Comparison of ENCODE assay signal across 22 cellular contexts in the genomic region with DNA sequence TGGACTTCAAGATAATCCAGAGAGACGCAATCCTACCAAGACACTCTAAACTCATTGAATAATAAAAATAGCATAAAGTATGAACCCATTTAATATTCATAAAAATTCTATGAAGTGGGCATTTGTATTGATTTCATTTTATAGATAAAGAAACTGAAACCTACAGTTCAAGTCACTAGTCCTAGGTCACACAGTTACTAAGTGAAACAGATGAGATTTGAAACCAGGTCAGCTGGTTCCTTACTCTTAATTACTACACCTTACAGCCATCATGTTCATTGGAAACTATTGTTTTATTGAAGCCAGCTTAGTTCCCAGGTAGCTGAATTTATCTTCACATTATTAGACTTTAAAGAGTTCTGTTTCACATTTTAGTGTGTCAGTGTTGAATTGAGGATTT.
A peak's percentile ranks its signal among the peaks of the same experiment; 100 is the strongest.
DNase-seq lines count a peak whose midpoint lies in the region; ATAC-seq and TF ChIP-seq lines count a peak whose summit lies in the region.
"Had no signal": no experiment of that assay in that cellular context is flagged by ENCODE, and none has a peak within 500 bp of the region (broad histone marks: within the 10 kb centered on the region; RNA-seq: fewer than 3 reads in every experiment).

No MANE protein-coding gene starts in this region.

- WGBS in mesendoderm (ENCODE audit: extremely low coverage, insufficient coverage, low lambda C conversion rate) = no CpG with 5 or more reads among the region's 1 CpG

- H2BK5ac ChIP-seq in mesendoderm (ENCODE audit: low read length) = no peak overlapping the region

- H3K27me3 Mint-ChIP-seq in activated naive CD4-positive, alpha-beta T cell treated with anti-CD3 and anti-CD28 coated beads for 36 hours (ENCODE audit: low read depth) = no peaks in the 10 kb centered on the region
- H3K27me3 Mint-ChIP-seq: CD4-positive, alpha-beta T cell; CD8-positive, alpha-beta memory T cell had no signal

- DNase-seq in MM.1S (peak; percentile 42), mesendoderm (no peak)
- DNase-seq in activated naive CD4-positive, alpha-beta T cell treated with anti-CD3 and anti-CD28 coated beads for 36 hours = no peak
- DNase-seq in stimulated activated CD4-positive, alpha-beta T cell treated with anti-CD3 and anti-CD28 coated beads, Interleukin-4, amount 100 ng/mL, for 24 hours = no peak
- DNase-seq: ACHN; AML-193; BE2C; CD4-positive, alpha-beta T cell; CD8-positive, alpha-beta memory T cell; DMS 273 treated with DMSO at 0.1 percent for 48 hours; DMS79; EL; GDM1; GOT3; HFFc6 had no signal

- no peaks in the 10 kb centered on the region for H3F3A ChIP-seq in MM.1S (ENCODE audit: insufficient read depth, low read length)

- H4K20me1 ChIP-seq in MM.1S (ENCODE audit: insufficient read depth, low read length) = no peaks in the 10 kb centered on the region
- no peaks in the 10 kb centered on the region for H4K20me1 ChIP-seq in OCI-LY3 (ENCODE audit: insufficient read depth, low read length)

- intact Hi-C loops in activated naive CD4-positive, alpha-beta T cell treated with anti-CD3 and anti-CD28 coated beads for 36 hours (cut with micrococcal nuclease) = no loop called here

- no peak overlapping the region for H4K5ac ChIP-seq in mesendoderm (ENCODE audit: low read length)

- peaks cover 2% of the 10 kb centered on the region for H3K9me3 Mint-ChIP-seq in activated naive CD4-positive, alpha-beta T cell treated with anti-CD3 and anti-CD28 coated beads for 36 hours
- H3K9me3 Mint-ChIP-seq: HFFc6 had no signal

- no peak overlapping the region for H3K4ac ChIP-seq in mesendoderm (ENCODE audit: low read depth, low read length)

- H3K27ac ChIP-seq in ACC112 (ENCODE audit: low read depth, low read length) = no peak overlapping the region
- H3K27ac ChIP-seq in MM.1S (ENCODE audit: low read length) = no peak overlapping the region
- no peak overlapping the region for H3K27ac ChIP-seq in OCI-LY3 (ENCODE audit: low read length)
- no peak overlapping the region for H3K27ac ChIP-seq in mesendoderm (ENCODE audit: low read depth, low read length)
- H3K27ac ChIP-seq: 22Rv1; BLaER1 treated with 17β-estradiol and CSF1 and Interleukin-3, amounts not matched to agents 10 nM and 100 nM had no signal

- H3K9me2 ChIP-seq in MM.1S (replicated peaks; ENCODE audit: insufficient read depth, low read length) = no peaks in the 10 kb centered on the region

- H2BK15ac ChIP-seq in mesendoderm (replicated peaks; ENCODE audit: low read depth) = peak overlapping the region; percentile 74

- no peak overlapping the region for H3K23ac ChIP-seq in mesendoderm (ENCODE audit: low read length)

- no peak for ATAC-seq in HG02571 (IDR thresholded peaks at IDR 0.05; ENCODE audit: unreplicated experiment)

- H3K56ac ChIP-seq in mesendoderm (ENCODE audit: low read length) = no peak overlapping the region

- no peak overlapping the region for H3K4me2 ChIP-seq in MM.1S (ENCODE audit: low read depth, low read length)
- H3K4me2 ChIP-seq in OCI-LY3 (ENCODE audit: low read length) = 0 out of 2 replicates have a peak overlapping the region, but pooled peaks have one; percentile 1
- H3K4me2 ChIP-seq in mesendoderm (ENCODE audit: low read length) = no peak overlapping the region
- H3K4me2 ChIP-seq: BLaER1 treated with 17β-estradiol and CSF1 and Interleukin-3, amounts not matched to agents 10 nM and 100 nM had no signal

- peaks cover 4% of the 10 kb centered on the region for H3K4me1 ChIP-seq in ACC112 (ENCODE audit: control insufficient read depth, insufficient read depth, low read length, unreplicated experiment)
- no peaks in the 10 kb centered on the region for H3K4me1 ChIP-seq in MM.1S (ENCODE audit: low read length)
- no peaks in the 10 kb centered on the region for H3K4me1 ChIP-seq in OCI-LY3 (ENCODE audit: low read length)
- no peaks in the 10 kb centered on the region for H3K4me1 ChIP-seq in mesendoderm (ENCODE audit: control insufficient read depth, low read depth, low read length)
- H3K4me1 ChIP-seq: BE2C had no signal

- TF ChIP-seq CTCF in MM.1S (IDR thresholded peaks at IDR 0.05; ENCODE audit: low read length) (no peak), OCI-LY3 (IDR thresholded peaks at IDR 0.05; ENCODE audit: low read depth, low read length) (no peak)

- H3K9me3 ChIP-seq in MM.1S (replicated peaks; ENCODE audit: insufficient read depth, low read length) (no peaks in the 10 kb centered on the region), OCI-LY3 (ENCODE audit: insufficient read depth, low read length) (no peaks in the 10 kb centered on the region)
- H3K9me3 ChIP-seq: BE2C; BLaER1 treated with 17β-estradiol and CSF1 and Interleukin-3, amounts not matched to agents 10 nM and 100 nM; HAP-1 had no signal

- H3K36me3 ChIP-seq in ACC112 (ENCODE audit: insufficient read depth, low read length) (no peaks in the 10 kb centered on the region), MM.1S (replicated peaks; ENCODE audit: insufficient read depth, low read length) (no peaks in the 10 kb centered on the region), OCI-LY3 (replicated peaks; ENCODE audit: low read depth, low read length) (no peaks in the 10 kb centered on the region), mesendoderm (ENCODE audit: control insufficient read depth, insufficient read depth, low read length) (no peaks in the 10 kb centered on the region)
- H3K36me3 ChIP-seq: BE2C, HAP-1 had no signal

- H3K18ac ChIP-seq in mesendoderm (ENCODE audit: low read length) = no peak overlapping the region

- no peak overlapping the region for H4K8ac ChIP-seq in mesendoderm (ENCODE audit: low read depth, low read length)

- no peak overlapping the region for H3K9ac ChIP-seq in MM.1S (ENCODE audit: low read length)
- no peak overlapping the region for H3K9ac ChIP-seq in OCI-LY3 (ENCODE audit: low read length)
- H3K9ac ChIP-seq in mesendoderm (ENCODE audit: low read length) = no peak overlapping the region
- H3K9ac ChIP-seq: BLaER1 treated with 17β-estradiol and CSF1 and Interleukin-3, amounts not matched to agents 10 nM and 100 nM had no signal

- no peak overlapping the region for H2AK5ac ChIP-seq in mesendoderm (ENCODE audit: low read length)

- H3K27me3 ChIP-seq in ACC112 (ENCODE audit: insufficient read depth, low read length) = no peaks in the 10 kb centered on the region
- H3K27me3 ChIP-seq in MM.1S (replicated peaks; ENCODE audit: insufficient read depth, low read length) = no peaks in the 10 kb centered on the region
- H3K27me3 ChIP-seq in OCI-LY3 (ENCODE audit: low read depth, low read length) = no peaks in the 10 kb centered on the region
- no peaks in the 10 kb centered on the region for H3K27me3 ChIP-seq in mesendoderm (ENCODE audit: insufficient read depth, low read length, poor library complexity)
- H3K27me3 ChIP-seq: BE2C; BLaER1 treated with 17β-estradiol and CSF1 and Interleukin-3, amounts not matched to agents 10 nM and 100 nM had no signal

- H3K79me2 ChIP-seq in ACC112 (ENCODE audit: control insufficient read depth, insufficient read depth, low read length, unreplicated experiment) = no peaks in the 10 kb centered on the region
- no peaks in the 10 kb centered on the region for H3K79me2 ChIP-seq in MM.1S (ENCODE audit: low read length)
- no peaks in the 10 kb centered on the region for H3K79me2 ChIP-seq in OCI-LY3 (ENCODE audit: low read length)
- no peaks in the 10 kb centered on the region for H3K79me2 ChIP-seq in mesendoderm (ENCODE audit: control insufficient read depth, insufficient read depth, low read length)

- no peak overlapping the region for H3K4me3 Mint-ChIP-seq in activated naive CD4-positive, alpha-beta T cell treated with anti-CD3 and anti-CD28 coated beads for 36 hours
- H3K4me3 Mint-ChIP-seq: CD14-positive monocyte; CD4-positive, alpha-beta T cell; CD8-positive, alpha-beta memory T cell; HFFc6 had no signal

- H2AFZ ChIP-seq in ACC112 (ENCODE audit: low read length, unreplicated experiment) (peak overlapping the region; percentile 15), MM.1S (ENCODE audit: low read length) (no peak overlapping the region), OCI-LY3 (ENCODE audit: low read depth, low read length) (peak overlapping the region; percentile 42; the same call in 1 of the 2 replicates)

- H3K4me3 ChIP-seq in ACC112 (ENCODE audit: low read depth, low read length) = 0 out of 2 replicates have a peak overlapping the region, but pooled peaks have one; percentile 24
- H3K4me3 ChIP-seq in MM.1S (ENCODE audit: low read length) = no peak overlapping the region
- no peak overlapping the region for H3K4me3 ChIP-seq in OCI-LY3 (ENCODE audit: low read length)
- no peak overlapping the region for H3K4me3 ChIP-seq in mesendoderm (ENCODE audit: low read length)
- H3K4me3 ChIP-seq: BLaER1 treated with 17β-estradiol and CSF1 and Interleukin-3, amounts not matched to agents 10 nM and 100 nM; HAP-1 had no signal

- CTCF ChIA-PET in activated naive CD4-positive, alpha-beta T cell treated with anti-CD3 and anti-CD28 coated beads for 36 hours (lab: Charles Lee) = no interaction called here

- no peaks in the 10 kb centered on the region for H3K4me1 Mint-ChIP-seq in activated naive CD4-positive, alpha-beta T cell treated with anti-CD3 and anti-CD28 coated beads for 36 hours (ENCODE audit: low read depth)
- H3K4me1 Mint-ChIP-seq: CD14-positive monocyte; CD8-positive, alpha-beta memory T cell had no signal

- no peaks in the 10 kb centered on the region for H3K79me1 ChIP-seq in mesendoderm (ENCODE audit: low read length)

- no peak overlapping the region for H3K27ac Mint-ChIP-seq in activated naive CD4-positive, alpha-beta T cell treated with anti-CD3 and anti-CD28 coated beads for 36 hours
- H3K27ac Mint-ChIP-seq: CD14-positive monocyte; CD4-positive, alpha-beta T cell; CD8-positive, alpha-beta memory T cell; HFFc6 had no signal

- H3K36me3 Mint-ChIP-seq in activated naive CD4-positive, alpha-beta T cell treated with anti-CD3 and anti-CD28 coated beads for 36 hours (ENCODE audit: low read depth) = no peaks in the 10 kb centered on the region
- H3K36me3 Mint-ChIP-seq: CD14-positive monocyte; CD8-positive, alpha-beta memory T cell had no signal

- H2BK120ac ChIP-seq in mesendoderm (ENCODE audit: low read depth, low read length) = no peak overlapping the region
